Comparison of ENCODE assay signal across 1 cellular context in the genomic region with DNA sequence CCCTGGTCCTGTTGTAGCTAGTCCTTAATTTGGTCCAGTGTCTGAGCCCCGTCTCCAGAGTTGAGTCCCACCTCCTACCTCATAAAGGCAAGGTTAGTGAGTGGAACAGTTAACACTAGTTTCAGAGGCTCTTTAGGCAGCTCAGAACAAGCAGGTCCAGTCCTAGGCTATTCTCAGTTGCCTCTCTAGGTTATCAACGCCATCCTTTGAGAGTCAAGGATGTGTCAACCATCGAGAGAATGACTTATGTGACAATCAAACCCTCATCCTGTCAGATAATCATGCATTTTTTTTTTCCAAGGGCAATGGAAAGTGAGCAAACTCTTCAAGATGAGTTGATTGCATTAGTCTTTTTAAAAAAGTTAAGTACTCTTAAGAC.
TF ChIP-seq lines count a peak whose summit lies in the region.

No MANE protein-coding gene starts in this region.

TF ChIP-seq in SK-N-SH, 30 proteins besides CTCF, POLR2A, EP300 and RAD21 (continued from another document):
- TF ChIP-seq, protein P1, sequence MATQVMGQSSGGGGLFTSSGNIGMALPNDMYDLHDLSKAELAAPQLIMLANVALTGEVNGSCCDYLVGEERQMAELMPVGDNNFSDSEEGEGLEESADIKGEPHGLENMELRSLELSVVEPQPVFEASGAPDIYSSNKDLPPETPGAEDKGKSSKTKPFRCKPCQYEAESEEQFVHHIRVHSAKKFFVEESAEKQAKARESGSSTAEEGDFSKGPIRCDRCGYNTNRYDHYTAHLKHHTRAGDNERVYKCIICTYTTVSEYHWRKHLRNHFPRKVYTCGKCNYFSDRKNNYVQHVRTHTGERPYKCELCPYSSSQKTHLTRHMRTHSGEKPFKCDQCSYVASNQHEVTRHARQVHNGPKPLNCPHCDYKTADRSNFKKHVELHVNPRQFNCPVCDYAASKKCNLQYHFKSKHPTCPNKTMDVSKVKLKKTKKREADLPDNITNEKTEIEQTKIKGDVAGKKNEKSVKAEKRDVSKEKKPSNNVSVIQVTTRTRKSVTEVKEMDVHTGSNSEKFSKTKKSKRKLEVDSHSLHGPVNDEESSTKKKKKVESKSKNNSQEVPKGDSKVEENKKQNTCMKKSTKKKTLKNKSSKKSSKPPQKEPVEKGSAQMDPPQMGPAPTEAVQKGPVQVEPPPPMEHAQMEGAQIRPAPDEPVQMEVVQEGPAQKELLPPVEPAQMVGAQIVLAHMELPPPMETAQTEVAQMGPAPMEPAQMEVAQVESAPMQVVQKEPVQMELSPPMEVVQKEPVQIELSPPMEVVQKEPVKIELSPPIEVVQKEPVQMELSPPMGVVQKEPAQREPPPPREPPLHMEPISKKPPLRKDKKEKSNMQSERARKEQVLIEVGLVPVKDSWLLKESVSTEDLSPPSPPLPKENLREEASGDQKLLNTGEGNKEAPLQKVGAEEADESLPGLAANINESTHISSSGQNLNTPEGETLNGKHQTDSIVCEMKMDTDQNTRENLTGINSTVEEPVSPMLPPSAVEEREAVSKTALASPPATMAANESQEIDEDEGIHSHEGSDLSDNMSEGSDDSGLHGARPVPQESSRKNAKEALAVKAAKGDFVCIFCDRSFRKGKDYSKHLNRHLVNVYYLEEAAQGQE (IDR thresholded peaks at IDR 0.05; ENCODE audit: low read depth, low read length): no peak
- no peak for TF ChIP-seq EZH2phosphoT487 (IDR thresholded peaks at IDR 0.05; ENCODE audit: borderline replicate concordance, low read depth)
